In the genomic region with DNA sequence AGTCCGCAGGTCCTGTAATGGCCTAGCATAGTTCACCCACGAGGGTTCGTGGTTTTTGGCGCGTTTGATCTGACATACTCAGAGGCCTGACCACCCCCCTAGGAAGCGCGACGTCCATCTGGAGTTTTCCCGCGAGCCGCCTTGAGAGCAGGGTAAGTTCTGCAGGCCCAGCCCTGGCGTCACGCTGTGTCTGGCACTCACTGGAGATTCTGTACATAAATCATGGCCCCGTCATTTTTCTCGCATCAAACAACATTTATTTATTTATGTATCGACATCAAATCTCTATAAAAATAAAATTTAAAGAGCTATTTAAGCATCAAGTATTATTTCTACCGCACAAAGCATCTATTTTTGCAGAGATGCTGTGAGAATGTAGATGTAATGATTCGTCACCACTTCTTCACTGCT, we compare ENCODE assay signal across 8 cellular contexts. TPM values are rescaled to one million over a fixed set of nuclear protein-coding genes. Genes with fewer than 3 reads are reported as not detected.
A peak's percentile ranks its signal among the peaks of the same experiment; 100 is the strongest.
DNase-seq lines count a peak whose midpoint lies in the region; ATAC-seq and TF ChIP-seq lines count a peak whose summit lies in the region.

No MANE protein-coding gene starts in this region.

- peak overlapping the region; percentile 96 for H3K27ac ChIP-seq in Panc1 (ENCODE audit: low read length)
- H3K27ac ChIP-seq in esophagus (ENCODE audit: low read depth in 2 of 2, low read length in 1 of 2), result peak overlapping the region; percentile 95 to 96
- peak overlapping the region; percentile 77 to 97 for H3K27ac ChIP-seq in ovary

- TF ChIP-seq EP300 in ovary (IDR thresholded peaks at IDR 0.05), result no peak

- in situ Hi-C loops in Panc1 (cut with HindIII; ENCODE audit: low pct_unique_long_range_greater_than_20kb, low sequenced_read_pairs), result no loop called here

- no peak for TF ChIP-seq POLR2A in ovary (IDR thresholded peaks at IDR 0.05)

- no peak for TF ChIP-seq CTCF in Panc1 (IDR thresholded peaks at IDR 0.05)
- peak in 2 of 3 donors; percentile 1 to 5 for TF ChIP-seq CTCF in ovary (IDR thresholded peaks at IDR 0.05)

- no TSS peak for BruUV-seq in Panc1 (replicated peaks; lab: Mats Ljungman, UMichigan)

- H3K4me3 ChIP-seq in Panc1 (ENCODE audit: low read depth in 2 of 2, low read length in 2 of 2) (peak overlapping the region; percentile 77 to 83), esophagus (ENCODE audit: low read depth in 1 of 2, low read length in 2 of 2) (peak overlapping the region; percentile 69 to 72), ovary (peak overlapping the region; percentile 86)

- CTCF ChIA-PET in Panc1 (lab: Charles Lee), result no interaction called here

- DNase-seq in Panc1 (ENCODE audit: low read depth, low spot score) (no peak), ovary (no peak), iPS-NIHi11 (ENCODE audit: low spot score) (no peak), NCI-H1694 treated with DMSO at 0.1 percent for 48 hours (lab: John Stamatoyannopoulos, UW) (no peak)

- no peaks in the 10 kb centered on the region for H3K9me3 ChIP-seq in Panc1 (ENCODE audit: control insufficient read depth, insufficient read depth, low read depth, low read length)
- no peaks in the 10 kb centered on the region for H3K9me3 ChIP-seq in esophagus (ENCODE audit: control insufficient read depth in 2 of 2, insufficient read depth in 1 of 2, low read depth in 1 of 2, low read length in 1 of 2)
- H3K9me3 ChIP-seq in ovary, result no peaks in the 10 kb centered on the region

- H3K27me3 ChIP-seq in Panc1 (ENCODE audit: control insufficient read depth, insufficient read depth, low read length) (no peaks in the 10 kb centered on the region), esophagus (ENCODE audit: control insufficient read depth in 1 of 2, insufficient read depth in 2 of 2, low read length in 2 of 2) (no peaks in the 10 kb centered on the region), ovary (no peaks in the 10 kb centered on the region)

- intact Hi-C loops in Panc1 (cut with micrococcal nuclease; ENCODE audit: unreplicated experiment) (no loop called here), ovary (cut with DNase I) (loop anchor here in 1 of 4 donors (2.0 to 5.0 kb wide), 2 partner anchors 20 to 35 kb away; partner anchors contain the start of gene RACK1)

- 0% methylated on average over 18 of the region's 18 CpGs for WGBS in esophagus, 2 donors
- 0 to 1% (median 0%) methylated on average over 18 of the region's 18 CpGs for WGBS in ovary, 3 donors

- H3K4me1 ChIP-seq in Panc1 (ENCODE audit: control insufficient read depth, insufficient read depth, low read length), result peaks cover 25% of the 10 kb centered on the region
- peaks cover 4 to 15% of the 10 kb centered on the region in 2 donors for H3K4me1 ChIP-seq in esophagus (ENCODE audit: control insufficient read depth in 2 of 2, insufficient read depth in 2 of 2, low read length in 1 of 2)
- peaks cover 6% of the 10 kb centered on the region for H3K4me1 ChIP-seq in ovary (ENCODE audit: insufficient read depth)

- ATAC-seq in GM18867 (IDR thresholded peaks at IDR 0.05; ENCODE audit: unreplicated experiment) (peak; percentile 0), Panc1 (peak; percentile 25), HG02678 (IDR thresholded peaks at IDR 0.05; ENCODE audit: unreplicated experiment) (no peak), GM19351 (IDR thresholded peaks at IDR 0.05; ENCODE audit: unreplicated experiment) (no peak)

- POLR2A ChIA-PET in Panc1 (lab: Charles Lee), result no interaction called here

- no peaks in the 10 kb centered on the region; the same call in 1 of the 2 replicates for H3K36me3 ChIP-seq in Panc1 (ENCODE audit: control insufficient read depth, insufficient read depth, low read length)
- H3K36me3 ChIP-seq in esophagus (ENCODE audit: control insufficient read depth in 2 of 2, insufficient read depth in 2 of 2, low read length in 1 of 2), result no peaks in the 10 kb centered on the region
- no peaks in the 10 kb centered on the region for H3K36me3 ChIP-seq in ovary

RNA-seq across cellular contexts. Expression of gene TRIM41, which starts 0.4 kb away (rescaled TPM):
- total RNA-seq in Panc1 (2021; ENCODE audit: unreplicated experiment) (58.3 TPM), ovary (10 to 100 TPM in 6 of 7 donors, 1 to 10 TPM in 1; 8.2 to 22.7 (median 17.6) TPM)
- polyA plus RNA-seq in Panc1 (2012; ENCODE audit: insufficient read length), result 72.2 TPM
- polyA plus RNA-seq in esophagus (10 to 100 TPM; 14.2 to 19.5 TPM), ovary (10 to 100 TPM; 11.1 to 13.2 TPM)

RNA-seq across cellular contexts. Expression of gene TRIM7, which starts 17.6 kb away (rescaled TPM):
- total RNA-seq in Panc1 (2021; ENCODE audit: unreplicated experiment), result 25.8 TPM
- 21.3 TPM for polyA plus RNA-seq in Panc1 (2012; ENCODE audit: insufficient read length)
- 10 to 100 TPM; 26.9 to 33.8 TPM for polyA plus RNA-seq in esophagus
- 1 to 10 TPM in 2 of 7 donors, under 1 TPM in 5; 0.34 to 2.9 (median 0.93) TPM for total RNA-seq in ovary
- polyA plus RNA-seq in ovary, result under 1 TPM; 0.45 to 0.82 TPM

RNA-seq across cellular contexts. Expression of gene RACK1, which starts 21.1 kb away (rescaled TPM):
- total RNA-seq in Panc1 (2021; ENCODE audit: unreplicated experiment), result 1,623 TPM
- polyA plus RNA-seq in Panc1 (2012; ENCODE audit: insufficient read length), result 2,695 TPM
- 1,000 to 10,000 TPM; 1,414 to 2,271 TPM for polyA plus RNA-seq in esophagus
- total RNA-seq in ovary, result 1,000 to 10,000 TPM; 2,570 to 4,531 (median 3,203) TPM
- polyA plus RNA-seq in ovary, result 1,000 to 10,000 TPM; 2,702 to 4,895 TPM

RNA-seq across cellular contexts. Expression of gene TRIM52, which starts 38.3 kb away (rescaled TPM):
- total RNA-seq in Panc1 (2021; ENCODE audit: unreplicated experiment), result 9.3 TPM
- 5.2 TPM for polyA plus RNA-seq in Panc1 (2012; ENCODE audit: insufficient read length)
- 1 to 10 TPM; 3.0 to 7.6 TPM for polyA plus RNA-seq in esophagus
- 10 to 100 TPM; 13.0 to 18.8 (median 17.2) TPM for total RNA-seq in ovary
- 10 to 100 TPM; 13.5 to 15.3 TPM for polyA plus RNA-seq in ovary

Comparison
In these comparisons a context has a peak if more than half of its experiments do, and no peak if none do; other contexts are left out.
1. ATAC-seq: peak in GM18867 (single experiment) and Panc1 (single experiment); none in HG02678 (single experiment) and GM19351 (single experiment).
2. Peak in every context shown above with its lines, with median percentiles within 50 percentile points of each other: H3K27ac ChIP-seq and H3K4me3 ChIP-seq.